19 cellular contexts compared by ENCODE assay signal in genomic region chr3:53994986-53995385, GRCh38.
"Had no signal": no experiment of that assay in that cellular context is flagged by ENCODE, and none has a peak within 500 bp of the region (broad histone marks: within the 10 kb centered on the region; RNA-seq: fewer than 3 reads in every experiment).

No MANE protein-coding gene starts in this region.

- H3K9me3 ChIP-seq: neutrophil had no signal

- DNase-seq: activated CD4-positive, alpha-beta T cell treated with anti-CD3 and anti-CD28 coated beads, Interleukin-2, amount 50 U/mL, for 4 hours; activated gamma-delta T cell treated with Interleukin-2 at 50 U/mL for 16 hours; activated T-cell treated with anti-CD3 and anti-CD28 coated beads for 4 hours; endodermal cell; foreskin keratinocyte; glutamatergic neuron; mesendoderm; stimulated activated CD4-positive, alpha-beta T cell treated with anti-CD3 and anti-CD28 coated beads, Interleukin-12 subunit alpha, Interleukin-12 subunit beta, amount 100 ng/mL, for 4 hours; stimulated activated CD4-positive, alpha-beta T cell treated with anti-CD3 and anti-CD28 coated beads, Interleukin-1b, Interleukin-23, amount 100 ng/mL, for 48 hours; stimulated activated naive CD4-positive, alpha-beta T cell treated with Interleukin-2 at 50 U/mL for 16 hours; WERI-Rb-1 had no signal

- H3K9ac ChIP-seq: parathyroid adenoma had no signal

- H3K4me1 Mint-ChIP-seq: endodermal cell had no signal

- H3K9me3 Mint-ChIP-seq: activated T-helper 1 cell treated with anti-CD3 and anti-CD28 coated beads, Interleukin-12 subunit alpha, Interleukin-12 subunit beta, Interleukin-2, Interleukin-4 antibody, amounts not matched to agents 30 ng/mL and 10 ng/mL and 1 ng/mL, durations not matched to agents 14 hours and 24 hours and 36 hours; endodermal cell; natural killer cell treated with Interleukin-12 subunit alpha and Interleukin-12 subunit beta and Interleukin-15 and Interleukin-18, amount 100 ng/mL, for 72 hours; type B pancreatic cell had no signal

- H3K4me1 ChIP-seq: foreskin keratinocyte, parathyroid adenoma had no signal

- H3K27ac Mint-ChIP-seq: activated naive CD8-positive, alpha-beta T cell; activated T-helper 1 cell treated with anti-CD3 and anti-CD28 coated beads, Interleukin-12 subunit alpha, Interleukin-12 subunit beta, Interleukin-2, Interleukin-4 antibody, amounts not matched to agents 30 ng/mL and 10 ng/mL and 1 ng/mL, durations not matched to agents 14 hours and 24 hours and 36 hours; endodermal cell; natural killer cell treated with Interleukin-12 subunit alpha and Interleukin-12 subunit beta and Interleukin-15 and Interleukin-18, amount 100 ng/mL, for 72 hours; type B pancreatic cell had no signal

- H2AFZ ChIP-seq: parathyroid adenoma had no signal

- ATAC-seq: foreskin keratinocyte; natural killer cell treated with Interleukin-12 subunit alpha and Interleukin-12 subunit beta and Interleukin-15 and Interleukin-18, amount 100 ng/mL, for 72 hours had no signal

- H3K36me3 ChIP-seq: neutrophil, WERI-Rb-1 had no signal

- H3K27ac ChIP-seq: epithelial cell of prostate, foreskin keratinocyte, neutrophil, parathyroid adenoma, SK-N-MC, WERI-Rb-1 had no signal

- H3K36me3 Mint-ChIP-seq: activated naive CD8-positive, alpha-beta T cell; natural killer cell treated with Interleukin-12 subunit alpha and Interleukin-12 subunit beta and Interleukin-15 and Interleukin-18, amount 100 ng/mL, for 72 hours; type B pancreatic cell had no signal

- H3K4me3 ChIP-seq: SK-N-MC had no signal

- H3K79me2 ChIP-seq: parathyroid adenoma had no signal

- H3K4me3 Mint-ChIP-seq: activated naive CD8-positive, alpha-beta T cell; activated T-helper 1 cell treated with anti-CD3 and anti-CD28 coated beads, Interleukin-12 subunit alpha, Interleukin-12 subunit beta, Interleukin-2, Interleukin-4 antibody, amounts not matched to agents 30 ng/mL and 10 ng/mL and 1 ng/mL, durations not matched to agents 14 hours and 24 hours and 36 hours; endodermal cell; natural killer cell treated with Interleukin-12 subunit alpha and Interleukin-12 subunit beta and Interleukin-15 and Interleukin-18, amount 100 ng/mL, for 72 hours; type B pancreatic cell had no signal
